In genomic region chr22:26673485-26673884, GRCh38 we compare ENCODE assay signal across 8 cellular contexts. TPM values are rescaled to one million over a fixed set of nuclear protein-coding genes. Genes with fewer than 3 reads are reported as not detected.
DNase-seq lines count a peak whose midpoint lies in the region; ATAC-seq, FAIRE-seq and TF ChIP-seq lines count a peak whose summit lies in the region.

No MANE protein-coding gene starts in this region.

- H3K4me1 ChIP-seq in OCI-LY1 (ENCODE audit: insufficient read depth, low read length, severe bottlenecking) (peaks cover 49% of the 10 kb centered on the region), GM12878 (ENCODE audit: control insufficient read depth, insufficient read depth, low read length) (peaks cover 39% of the 10 kb centered on the region), lower lobe of right lung (peaks cover 42% of the 10 kb centered on the region), tibial nerve (peaks cover 0 to 32% (median 23%) of the 10 kb centered on the region in 4 donors)

- no peaks in the 10 kb centered on the region for H3K27me3 ChIP-seq in OCI-LY1 (ENCODE audit: insufficient read depth, low read length)
- no peaks in the 10 kb centered on the region for H3K27me3 ChIP-seq in GM12878 (replicated peaks in 1 of 2; ENCODE audit: control insufficient read depth in 2 of 2, insufficient read depth in 2 of 2, low read length in 1 of 2)
- no peaks in the 10 kb centered on the region for H3K27me3 ChIP-seq in lower lobe of right lung (ENCODE audit: low read depth)
- H3K27me3 ChIP-seq in tibial nerve = peaks cover 0 to 2% of the 10 kb centered on the region in 2 donors

- peaks cover 20% of the 10 kb centered on the region for H3K79me2 ChIP-seq in OCI-LY1 (ENCODE audit: insufficient read depth, low read length)
- peaks cover 34% of the 10 kb centered on the region for H3K79me2 ChIP-seq in GM12878 (ENCODE audit: control insufficient read depth, insufficient read depth, low read length)

- TF ChIP-seq CTCF in C4-2B (conservative IDR thresholded peaks at IDR 0.05) (no peak), OCI-LY1 (IDR thresholded peaks at IDR 0.05; ENCODE audit: low read length) (no peak), GM12878 (IDR thresholded peaks at IDR 0.05 in 2 of 3, conservative IDR thresholded peaks at IDR 0.05 in 1 of 3; ENCODE audit: control insufficient read depth in 2 of 3, extremely low read depth in 1 of 3, insufficient read depth in 1 of 3, low read depth in 3 of 3, low read length in 3 of 3) (no peak), lower lobe of right lung (IDR thresholded peaks at IDR 0.05) (no peak), tibial nerve (IDR thresholded peaks at IDR 0.05) (no peak)

- in situ Hi-C loops in GM12878 (cut with MboI) = no loop called here

- H4K20me1 ChIP-seq in OCI-LY1 (ENCODE audit: insufficient read depth, low read length) (no peaks in the 10 kb centered on the region), GM12878 (ENCODE audit: control insufficient read depth, insufficient read depth) (no peaks in the 10 kb centered on the region)

- H2AFZ ChIP-seq in OCI-LY1 (ENCODE audit: low read length) (no peak overlapping the region), GM12878 (ENCODE audit: control insufficient read depth, low read depth, low read length) (no peak overlapping the region)

- ATAC-seq in GM12878 = peak; percentile 3
- ATAC-seq in lower lobe of right lung = no peak
- ATAC-seq in GM18907 (IDR thresholded peaks at IDR 0.05; ENCODE audit: unreplicated experiment) = no peak

- no peak for TF ChIP-seq POLR2A in GM12878 (IDR thresholded peaks at IDR 0.05; ENCODE audit: low read depth, low read length)
- no peak for TF ChIP-seq POLR2A in tibial nerve (IDR thresholded peaks at IDR 0.05)

- H3K27ac ChIP-seq in C4-2B = peak overlapping the region; percentile 65
- H3K27ac ChIP-seq in OCI-LY1 (ENCODE audit: low read depth, low read length, poor library complexity, severe bottlenecking) = peak overlapping the region; percentile 98
- H3K27ac ChIP-seq in GM12878 (ENCODE audit: control insufficient read depth, insufficient read depth) = peak overlapping the region; percentile 99
- H3K27ac ChIP-seq in lower lobe of right lung = peak overlapping the region; percentile 97
- peak overlapping the region; percentile 92 to 96 (median 94) for H3K27ac ChIP-seq in tibial nerve

- TF ChIP-seq EP300 in GM12878 (IDR thresholded peaks at IDR 0.05; ENCODE audit: borderline replicate concordance in 1 of 2, control insufficient read depth in 1 of 2, low read depth in 2 of 2, low read length in 2 of 2) (no peak), tibial nerve (IDR thresholded peaks at IDR 0.05) (no peak)

- no TSS peak for BruUV-seq in GM12878 (replicated peaks; lab: Mats Ljungman, UMichigan)

- peak overlapping the region; percentile 89 for H3K9ac ChIP-seq in OCI-LY1 (ENCODE audit: low read length)
- peak overlapping the region; percentile 98 for H3K9ac ChIP-seq in GM12878 (ENCODE audit: control insufficient read depth, insufficient read depth, low read length)

- TF ChIP-seq RAD21 in GM12878 (IDR thresholded peaks at IDR 0.05; ENCODE audit: insufficient read depth, low read depth, low read length) = no peak

- peak overlapping the region; percentile 94 for H3K4me2 ChIP-seq in OCI-LY1 (ENCODE audit: low read length)
- peak overlapping the region; percentile 85 for H3K4me2 ChIP-seq in GM12878 (ENCODE audit: control insufficient read depth, insufficient read depth)

- RAD21 ChIA-PET in GM12878 (lab: Charles Lee; ENCODE audit: unreplicated experiment) = interaction anchor here (0.9 to 2.1 kb wide), 8 partner anchors 8 to 194 kb away, joined by 3 to 9 read pairs (median 4); partner anchors contain the start of gene MIAT

- POLR2A ChIA-PET in GM12878 (lab: Charles Lee) = interaction anchor here (0.6 to 2.6 kb wide), 7 partner anchors 8 to 1246 kb away, joined by 3 to 9 read pairs (median 6); partner anchors contain the start of genes HPS4, PITPNB and SRRD

- CTCF ChIA-PET in GM12878 (lab: Yijun Ruan, JAX) = interaction anchor here (0.6 to 3.7 kb wide), 16 partner anchors 8 to 1246 kb away, joined by 3 to 31 read pairs (median 5); partner anchors contain the start of gene PITPNB

- no peaks in the 10 kb centered on the region for H3K36me3 ChIP-seq in OCI-LY1 (ENCODE audit: insufficient read depth, low read length)
- 0 out of 4 replicates have a peak, but pooled peaks cover 0 to 2% of the 10 kb centered on the region in 2 experiments for H3K36me3 ChIP-seq in GM12878 (ENCODE audit: control insufficient read depth in 2 of 2, insufficient read depth in 2 of 2, low read length in 1 of 2)
- H3K36me3 ChIP-seq in lower lobe of right lung = no peaks in the 10 kb centered on the region
- no peaks in the 10 kb centered on the region for H3K36me3 ChIP-seq in tibial nerve

- peaks cover 15% of the 10 kb centered on the region for H3F3A ChIP-seq in OCI-LY1 (ENCODE audit: insufficient read depth, low read length)

- H3K4me3 ChIP-seq in OCI-LY1 (ENCODE audit: low read depth, low read length, poor library complexity, severe bottlenecking) = peak overlapping the region; percentile 81
- H3K4me3 ChIP-seq in GM12878 = peak overlapping the region; percentile 100
- peak overlapping the region; percentile 82 for H3K4me3 ChIP-seq in lower lobe of right lung
- peak overlapping the region; percentile 64 to 77 (median 76) for H3K4me3 ChIP-seq in tibial nerve

- intact Hi-C loops in GM12878 (cut with micrococcal nuclease; ENCODE audit: unreplicated experiment) = no loop called here
- intact Hi-C loops in lower lobe of right lung (cut with DNase I) = no loop called here

- DNase-seq in GM12878 (ENCODE audit: low read depth, low spot score) = no peak
- DNase-seq in lower lobe of right lung = no peak
- DNase-seq in tibial nerve (ENCODE audit: low spot score in 2 of 2) = no peak
- no peak for DNase-seq in middle frontal gyrus (ENCODE audit: extremely low spot score, low spot score)
- DNase-seq in DMS 273 (lab: John Stamatoyannopoulos, UW; ENCODE audit: unreplicated experiment) = no peak

- whole genome bisulfite sequencing in GM12878 (ENCODE audit: insufficient coverage, insufficient replicate concordance, low lambda C conversion rate, missing lambda C conversion rate) = 0% methylated on average over 4 of the region's 4 CpGs
- WGBS in tibial nerve, 2 donors = 34 to 37% methylated on average over 4 of the region's 4 CpGs

- no peaks in the 10 kb centered on the region for H3K9me3 ChIP-seq in OCI-LY1 (ENCODE audit: low read length)
- no peaks in the 10 kb centered on the region for H3K9me3 ChIP-seq in GM12878 (replicated peaks; ENCODE audit: control insufficient read depth, insufficient read depth, low read length)
- H3K9me3 ChIP-seq in lower lobe of right lung = no peaks in the 10 kb centered on the region
- H3K9me3 ChIP-seq in tibial nerve = no peaks in the 10 kb centered on the region

- SMC1A ChIA-PET in GM12878 (lab: Charles Lee; ENCODE audit: uncharacterized antibody, unreplicated experiment) = interaction anchor here (0.8 to 3.1 kb wide), 17 partner anchors 31 to 1245 kb away, joined by 3 to 16 read pairs (median 3); partner anchors contain the start of genes HPS4 and SRRD

- no peaks in the 10 kb centered on the region for H3K9me2 ChIP-seq in OCI-LY1 (ENCODE audit: low read depth, low read length)

- no peak for FAIRE-seq in GM12878 (lab: Jason Lieb, UNC)

RNA-seq across cellular contexts. Expression of gene MIAT, which starts 16.1 kb away (rescaled TPM):
- 13.9 and 14.0 TPM in 2 replicates for total RNA-seq in GM12878 (2013; cell fraction: nucleolus; rRNA removed)
- total RNA-seq in GM12878 (2014; rRNA removed) (5.2 and 5.9 TPM in 2 replicates), GM12878 (2014; rRNA removed; fragmentation: Illumina TruSeq; extraction: Trizol) (6.7 and 7.7 TPM in 2 replicates), GM12878 (2021) (9.9 and 11.7 TPM in 2 replicates), lower lobe of right lung (6.8 TPM), tibial nerve (1 to 10 TPM in 1 of 4 donors, under 1 TPM in 3; 0.42 to 1.5 (median 0.62) TPM)
- 9.0 TPM for polyA plus RNA-seq in GM12878 (2011; ENCODE audit: low read depth)
- polyA plus RNA-seq in GM12878 (2011; rRNA removed) (1.8 and 1.9 TPM in 2 replicates), GM12878 (2014; fragmentation: Illumina TruSeq; extraction: Trizol) (12.4 and 14.7 TPM in 2 replicates), GM12878 (2014; fragmentation: Nextera tagmentation; extraction: Ambion mirVana) (under 1 TPM; 0.39 to 0.51 TPM), GM12878 (2014; rRNA removed) (13.7 and 16.0 TPM in 2 replicates), GM12878 (2016; fragmentation: Nextera tagmentation; extraction: Ambion mirVana) (1 to 10 TPM; 2.2 to 3.4 TPM)
- 0.80 and 1.2 TPM in 2 replicates for polyA plus RNA-seq in GM12878 (2011; cell fraction: cytosol; rRNA removed)
- polyA plus RNA-seq in GM12878 (2011; cell fraction: nucleus; rRNA removed) = 8.6 and 9.9 TPM in 2 replicates
- 9.7 and 12.5 TPM in 2 replicates for polyA plus RNA-seq in GM12878 (2012)
- 2.8 and 5.1 TPM in 2 replicates for polyA minus RNA-seq in GM12878 (2011; rRNA and poly(A)+ RNA removed)
- polyA minus RNA-seq in GM12878 (2011; cell fraction: cytosol; rRNA and poly(A)+ RNA removed) = 0.53 and 0.73 TPM in 2 replicates
- 6.3 and 6.9 TPM in 2 replicates for polyA minus RNA-seq in GM12878 (2011; cell fraction: nucleus; rRNA and poly(A)+ RNA removed)

RNA-seq across cellular contexts. Expression of gene CRYBA4, which starts 51.7 kb away (rescaled TPM):
- not detected in 2 replicates for total RNA-seq in GM12878 (2013; cell fraction: nucleolus; rRNA removed)
- total RNA-seq in GM12878 (2014; rRNA removed) (0.17 TPM in 1 of 2 replicates, not detected in the other), GM12878 (2014; rRNA removed; fragmentation: Illumina TruSeq; extraction: Trizol) (not detected in 2 replicates), GM12878 (2021) (not detected in 2 replicates), lower lobe of right lung (not detected), tibial nerve (not detected)
- not detected for polyA plus RNA-seq in GM12878 (2011; ENCODE audit: low read depth)
- polyA plus RNA-seq in GM12878 (2011; rRNA removed) (0.12 TPM in 2 replicates), GM12878 (2014; fragmentation: Illumina TruSeq; extraction: Trizol) (not detected in 2 replicates), GM12878 (2014; fragmentation: Nextera tagmentation; extraction: Ambion mirVana) (not detected), GM12878 (2014; rRNA removed) (not detected in 2 replicates), GM12878 (2016; fragmentation: Nextera tagmentation; extraction: Ambion mirVana) (not detected)
- 0.18 and 0.28 TPM in 2 replicates for polyA plus RNA-seq in GM12878 (2011; cell fraction: cytosol; rRNA removed)
- polyA plus RNA-seq in GM12878 (2011; cell fraction: nucleus; rRNA removed) = 0.31 and 0.48 TPM in 2 replicates
- 0.21 TPM in 1 of 2 replicates, not detected in the other for polyA plus RNA-seq in GM12878 (2012)
- 0.41 TPM in 1 of 2 replicates, not detected in the other for polyA minus RNA-seq in GM12878 (2011; rRNA and poly(A)+ RNA removed)
- not detected in 2 replicates for polyA minus RNA-seq in GM12878 (2011; cell fraction: cytosol; rRNA and poly(A)+ RNA removed)
- not detected in 2 replicates for polyA minus RNA-seq in GM12878 (2011; cell fraction: nucleus; rRNA and poly(A)+ RNA removed)

RNA-seq across cellular contexts. Expression of gene CRYBB1, which starts 55.7 kb away (rescaled TPM):
- not detected in 2 replicates for total RNA-seq in GM12878 (2013; cell fraction: nucleolus; rRNA removed)
- total RNA-seq in GM12878 (2014; rRNA removed) = 0.11 TPM in 1 of 2 replicates, not detected in the other
- total RNA-seq in GM12878 (2014; rRNA removed; fragmentation: Illumina TruSeq; extraction: Trizol) = not detected in 2 replicates
- 0.64 TPM in 1 of 2 replicates, not detected in the other for total RNA-seq in GM12878 (2021)
- not detected for polyA plus RNA-seq in GM12878 (2011; ENCODE audit: low read depth)
- not detected in 2 replicates for polyA plus RNA-seq in GM12878 (2011; rRNA removed)
- 0.12 TPM in 1 of 2 replicates, not detected in the other for polyA plus RNA-seq in GM12878 (2011; cell fraction: cytosol; rRNA removed)
- polyA plus RNA-seq in GM12878 (2011; cell fraction: nucleus; rRNA removed) = not detected in 2 replicates
- polyA plus RNA-seq in GM12878 (2012) = not detected in 2 replicates
- 0.09 TPM in 1 of 2 replicates, not detected in the other for polyA plus RNA-seq in GM12878 (2014; fragmentation: Illumina TruSeq; extraction: Trizol)
- polyA plus RNA-seq in GM12878 (2014; fragmentation: Nextera tagmentation; extraction: Ambion mirVana) = under 1 TPM in 1 of 2 experiments, not detected in 1; 0.23 TPM
- polyA plus RNA-seq in GM12878 (2014; rRNA removed) = 0.13 TPM in 1 of 2 replicates, not detected in the other
- under 1 TPM in 1 of 2 experiments, not detected in 1; 0.32 TPM for polyA plus RNA-seq in GM12878 (2016; fragmentation: Nextera tagmentation; extraction: Ambion mirVana)
- polyA minus RNA-seq in GM12878 (2011; rRNA and poly(A)+ RNA removed) = not detected in 2 replicates
- polyA minus RNA-seq in GM12878 (2011; cell fraction: cytosol; rRNA and poly(A)+ RNA removed) = not detected in 2 replicates
- not detected in 2 replicates for polyA minus RNA-seq in GM12878 (2011; cell fraction: nucleus; rRNA and poly(A)+ RNA removed)
- total RNA-seq in lower lobe of right lung = 1.4 TPM
- 1 to 10 TPM in 3 of 4 donors, under 1 TPM in 1; 0.84 to 4.8 (median 1.8) TPM for total RNA-seq in tibial nerve
